ENCODE assay signal across 1 cellular context in the genomic region with DNA sequence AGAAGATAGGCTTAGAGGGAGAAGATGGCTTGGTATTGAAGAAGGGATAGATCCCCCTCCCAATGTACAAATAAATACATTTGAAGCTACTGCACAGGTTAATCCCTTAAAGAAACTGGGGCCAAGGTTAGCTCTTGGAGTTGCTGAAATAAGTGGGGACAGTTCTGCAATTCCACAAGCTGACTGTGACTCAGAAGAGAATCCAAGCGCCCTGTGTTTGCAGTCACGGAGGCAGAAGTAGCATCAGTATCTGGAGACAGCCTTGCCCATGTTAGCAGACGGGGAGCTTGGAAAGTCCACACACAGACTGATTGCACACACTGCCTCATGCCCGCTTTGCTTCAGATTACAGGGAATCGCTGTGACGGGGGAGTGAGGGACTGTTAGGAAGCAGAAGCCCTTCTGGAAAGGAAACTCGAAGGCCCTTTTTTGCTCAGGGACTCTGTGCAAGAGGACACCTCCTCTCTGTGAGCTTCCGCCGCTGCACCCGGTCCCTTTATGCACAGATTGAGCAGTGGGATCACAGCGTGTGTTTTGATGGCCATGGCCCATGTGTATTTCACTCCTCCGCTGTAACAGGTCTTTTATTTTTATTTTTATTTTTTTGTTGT.
TF ChIP-seq lines count a peak whose summit lies in the region.

No MANE protein-coding gene starts in this region.

TF ChIP-seq in GM23338, 12 proteins besides CTCF, POLR2A, EP300 and RAD21 (continued from another document):
- TF ChIP-seq, protein P1, sequence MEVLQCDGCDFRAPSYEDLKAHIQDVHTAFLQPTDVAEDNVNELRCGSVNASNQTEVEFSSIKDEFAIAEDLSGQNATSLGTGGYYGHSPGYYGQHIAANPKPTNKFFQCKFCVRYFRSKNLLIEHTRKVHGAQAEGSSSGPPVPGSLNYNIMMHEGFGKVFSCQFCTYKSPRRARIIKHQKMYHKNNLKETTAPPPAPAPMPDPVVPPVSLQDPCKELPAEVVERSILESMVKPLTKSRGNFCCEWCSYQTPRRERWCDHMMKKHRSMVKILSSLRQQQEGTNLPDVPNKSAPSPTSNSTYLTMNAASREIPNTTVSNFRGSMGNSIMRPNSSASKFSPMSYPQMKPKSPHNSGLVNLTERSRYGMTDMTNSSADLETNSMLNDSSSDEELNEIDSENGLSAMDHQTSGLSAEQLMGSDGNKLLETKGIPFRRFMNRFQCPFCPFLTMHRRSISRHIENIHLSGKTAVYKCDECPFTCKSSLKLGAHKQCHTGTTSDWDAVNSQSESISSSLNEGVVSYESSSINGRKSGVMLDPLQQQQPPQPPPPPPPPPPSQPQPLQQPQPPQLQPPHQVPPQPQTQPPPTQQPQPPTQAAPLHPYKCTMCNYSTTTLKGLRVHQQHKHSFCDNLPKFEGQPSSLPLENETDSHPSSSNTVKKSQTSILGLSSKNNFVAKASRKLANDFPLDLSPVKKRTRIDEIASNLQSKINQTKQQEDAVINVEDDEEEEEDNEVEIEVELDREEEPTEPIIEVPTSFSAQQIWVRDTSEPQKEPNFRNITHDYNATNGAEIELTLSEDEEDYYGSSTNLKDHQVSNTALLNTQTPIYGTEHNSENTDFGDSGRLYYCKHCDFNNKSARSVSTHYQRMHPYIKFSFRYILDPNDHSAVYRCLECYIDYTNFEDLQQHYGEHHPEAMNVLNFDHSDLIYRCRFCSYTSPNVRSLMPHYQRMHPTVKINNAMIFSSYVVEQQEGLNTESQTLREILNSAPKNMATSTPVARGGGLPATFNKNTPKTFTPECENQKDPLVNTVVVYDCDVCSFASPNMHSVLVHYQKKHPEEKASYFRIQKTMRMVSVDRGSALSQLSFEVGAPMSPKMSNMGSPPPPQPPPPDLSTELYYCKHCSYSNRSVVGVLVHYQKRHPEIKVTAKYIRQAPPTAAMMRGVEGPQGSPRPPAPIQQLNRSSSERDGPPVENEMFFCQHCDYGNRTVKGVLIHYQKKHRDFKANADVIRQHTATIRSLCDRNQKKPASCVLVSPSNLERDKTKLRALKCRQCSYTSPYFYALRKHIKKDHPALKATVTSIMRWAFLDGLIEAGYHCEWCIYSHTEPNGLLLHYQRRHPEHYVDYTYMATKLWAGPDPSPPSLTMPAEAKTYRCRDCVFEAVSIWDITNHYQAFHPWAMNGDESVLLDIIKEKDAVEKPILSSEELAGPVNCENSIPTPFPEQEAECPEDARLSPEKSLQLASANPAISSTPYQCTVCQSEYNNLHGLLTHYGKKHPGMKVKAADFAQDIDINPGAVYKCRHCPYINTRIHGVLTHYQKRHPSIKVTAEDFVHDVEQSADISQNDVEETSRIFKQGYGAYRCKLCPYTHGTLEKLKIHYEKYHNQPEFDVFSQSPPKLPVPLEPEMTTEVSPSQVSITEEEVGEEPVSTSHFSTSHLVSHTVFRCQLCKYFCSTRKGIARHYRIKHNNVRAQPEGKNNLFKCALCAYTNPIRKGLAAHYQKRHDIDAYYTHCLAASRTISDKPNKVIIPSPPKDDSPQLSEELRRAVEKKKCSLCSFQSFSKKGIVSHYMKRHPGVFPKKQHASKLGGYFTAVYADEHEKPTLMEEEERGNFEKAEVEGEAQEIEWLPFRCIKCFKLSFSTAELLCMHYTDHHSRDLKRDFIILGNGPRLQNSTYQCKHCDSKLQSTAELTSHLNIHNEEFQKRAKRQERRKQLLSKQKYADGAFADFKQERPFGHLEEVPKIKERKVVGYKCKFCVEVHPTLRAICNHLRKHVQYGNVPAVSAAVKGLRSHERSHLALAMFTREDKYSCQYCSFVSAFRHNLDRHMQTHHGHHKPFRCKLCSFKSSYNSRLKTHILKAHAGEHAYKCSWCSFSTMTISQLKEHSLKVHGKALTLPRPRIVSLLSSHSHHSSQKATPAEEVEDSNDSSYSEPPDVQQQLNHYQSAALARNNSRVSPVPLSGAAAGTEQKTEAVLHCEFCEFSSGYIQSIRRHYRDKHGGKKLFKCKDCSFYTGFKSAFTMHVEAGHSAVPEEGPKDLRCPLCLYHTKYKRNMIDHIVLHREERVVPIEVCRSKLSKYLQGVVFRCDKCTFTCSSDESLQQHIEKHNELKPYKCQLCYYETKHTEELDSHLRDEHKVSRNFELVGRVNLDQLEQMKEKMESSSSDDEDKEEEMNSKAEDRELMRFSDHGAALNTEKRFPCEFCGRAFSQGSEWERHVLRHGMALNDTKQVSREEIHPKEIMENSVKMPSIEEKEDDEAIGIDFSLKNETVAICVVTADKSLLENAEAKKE (CRISPR knock-in tag; IDR thresholded peaks at IDR 0.05): no peak
- no peak for TF ChIP-seq EZH2 (IDR thresholded peaks at IDR 0.05; ENCODE audit: low read depth, unreplicated experiment)
TF ChIP-seq in GM23338: peak in this region for 0.
